8 cellular contexts compared by ENCODE assay signal in genomic region chr5:52798952-52799351, GRCh38. TPM values are rescaled to one million over a fixed set of nuclear protein-coding genes. Genes with fewer than 3 reads are reported as not detected.
DNase-seq lines count a peak whose midpoint lies in the region; ATAC-seq and TF ChIP-seq lines count a peak whose summit lies in the region.

No MANE protein-coding gene starts in this region.

- peaks cover 24 to 58% (median 53%) of the 10 kb centered on the region in 4 donors for H3K4me1 Mint-ChIP-seq in naive thymus-derived CD8-positive, alpha-beta T cell

- peaks cover 39% of the 10 kb centered on the region for H3K4me1 ChIP-seq in mucosa of descending colon (ENCODE audit: low read depth)

- H3K9me3 ChIP-seq in MG63: no peaks in the 10 kb centered on the region
- H3K9me3 ChIP-seq in mucosa of descending colon: no peaks in the 10 kb centered on the region

- no peak for ATAC-seq in naive thymus-derived CD8-positive, alpha-beta T cell
- ATAC-seq in GM19328 (IDR thresholded peaks at IDR 0.05; ENCODE audit: unreplicated experiment): no peak
- ATAC-seq in HG03457 (IDR thresholded peaks at IDR 0.05; ENCODE audit: unreplicated experiment): no peak
- ATAC-seq in mucosa of descending colon: no peak

- CTCF ChIA-PET in BJ (lab: Yijun Ruan, JAX): interaction anchor here (0.6 to 2.6 kb wide), 9 partner anchors 10 to 135 kb away, joined by 3 to 7 read pairs (median 4); partner anchors contain the start of genes ITGA1 and PELO

- peaks cover 2% of the 10 kb centered on the region for H3K36me3 ChIP-seq in BJ (ENCODE audit: control insufficient read depth, insufficient read depth, low read length)
- peaks cover 31% of the 10 kb centered on the region for H3K36me3 ChIP-seq in MG63
- no peaks in the 10 kb centered on the region for H3K36me3 ChIP-seq in mucosa of descending colon (ENCODE audit: low read depth)

- H3K4me3 ChIP-seq in BJ (ENCODE audit: low read depth, low read length) (peak overlapping the region; percentile 62), MG63 (peak overlapping the region; percentile 82), choroid plexus epithelial cell (ENCODE audit: low read depth, low read length) (peak overlapping the region; percentile 75), mucosa of descending colon (no peak overlapping the region)

- H3K4me3 Mint-ChIP-seq in naive thymus-derived CD8-positive, alpha-beta T cell: peak overlapping the region; percentile 93 to 99 (median 96)

- no peak for TF ChIP-seq CTCF in BJ (IDR thresholded peaks at IDR 0.05; ENCODE audit: insufficient read depth, low read depth, low read length)
- TF ChIP-seq CTCF in choroid plexus epithelial cell (conservative IDR thresholded peaks at IDR 0.05; ENCODE audit: low read depth, low read length): no peak
- no peak for TF ChIP-seq CTCF in mucosa of descending colon (IDR thresholded peaks at IDR 0.05)

- H3K27me3 ChIP-seq in BJ (ENCODE audit: control insufficient read depth, insufficient read depth, low read length): no peaks in the 10 kb centered on the region
- H3K27me3 ChIP-seq in MG63: no peaks in the 10 kb centered on the region

- POLR2A ChIA-PET in BJ (lab: Charles Lee): interaction anchor here (1.0 kb wide), 1 partner anchor 11 kb away, joined by 5 read pairs; no protein-coding TSS in a partner anchor
- POLR2A ChIA-PET in naive thymus-derived CD8-positive, alpha-beta T cell (lab: Charles Lee): interaction anchor here (0.8 to 1.6 kb wide), 8 partner anchors 10 to 120 kb away, joined by 3 to 11 read pairs (median 4); partner anchors contain the start of genes ITGA1 and PELO

- intact Hi-C loops in mucosa of descending colon (cut with DNase I, micrococcal nuclease): loop anchor here in 1 of 2 donors (10.0 kb wide), 1 partner anchor 96 kb away; no protein-coding TSS in a partner anchor

- H3K27ac Mint-ChIP-seq in naive thymus-derived CD8-positive, alpha-beta T cell: peak overlapping the region in 9 of 10 donors; percentile 89 to 98 (median 95)

- H3K36me3 Mint-ChIP-seq in naive thymus-derived CD8-positive, alpha-beta T cell: peaks cover 0 to 10% (median 3%) of the 10 kb centered on the region in 3 donors

- no peaks in the 10 kb centered on the region for H3K9me3 Mint-ChIP-seq in naive thymus-derived CD8-positive, alpha-beta T cell

- DNase-seq in BJ (ENCODE audit: low read depth) (no peak), MG63 (no peak), choroid plexus epithelial cell (ENCODE audit: low read depth) (no peak), mucosa of descending colon (no peak), HK-2 (ENCODE audit: unreplicated experiment) (no peak)
- DNase-seq in naive thymus-derived CD8-positive, alpha-beta T cell: no peak

- H3K27me3 Mint-ChIP-seq in naive thymus-derived CD8-positive, alpha-beta T cell: no peaks in the 10 kb centered on the region

RNA-seq across cellular contexts. Expression of gene ITGA1, which starts 11.2 kb away (rescaled TPM):
- polyA plus RNA-seq in BJ (2011; rRNA removed): 35.2 and 53.0 TPM in 2 replicates
- polyA minus RNA-seq in BJ (2011; rRNA and poly(A)+ RNA removed): 46.4 and 47.1 TPM in 2 replicates
- total RNA-seq in MG63 (2014; rRNA removed; shearing (Covaris generic); ENCODE audit: low replicate concordance): 0.69 and 1.4 TPM in 2 replicates
- total RNA-seq in naive thymus-derived CD8-positive, alpha-beta T cell: 1 to 10 TPM; 3.9 to 4.6 TPM
- polyA plus RNA-seq in naive thymus-derived CD8-positive, alpha-beta T cell: 1 to 10 TPM in 1 of 3 donors, under 1 TPM in 2; 0.27 to 1.1 (median 0.83) TPM
- 100 to 1,000 TPM in 1 of 3 donors, 10 to 100 TPM in 2; 18.7 to 207 (median 42.0) TPM for total RNA-seq in mucosa of descending colon

RNA-seq across cellular contexts. Expression of gene PELO, which starts 11.2 kb away (rescaled TPM):
- polyA plus RNA-seq in BJ (2011; rRNA removed): 26.7 and 29.6 TPM in 2 replicates
- polyA minus RNA-seq in BJ (2011; rRNA and poly(A)+ RNA removed): 25.5 and 36.0 TPM in 2 replicates
- 15.8 and 23.9 TPM in 2 replicates for total RNA-seq in MG63 (2014; rRNA removed; shearing (Covaris generic); ENCODE audit: low replicate concordance)
- 1 to 10 TPM; 7.4 to 8.5 TPM for total RNA-seq in naive thymus-derived CD8-positive, alpha-beta T cell
- polyA plus RNA-seq in naive thymus-derived CD8-positive, alpha-beta T cell: 1 to 10 TPM; 2.2 to 4.5 (median 2.6) TPM
- total RNA-seq in mucosa of descending colon: 10 to 100 TPM; 14.9 to 59.4 (median 17.9) TPM
